ENCODE assay signal across 6 cellular contexts in the genomic region with DNA sequence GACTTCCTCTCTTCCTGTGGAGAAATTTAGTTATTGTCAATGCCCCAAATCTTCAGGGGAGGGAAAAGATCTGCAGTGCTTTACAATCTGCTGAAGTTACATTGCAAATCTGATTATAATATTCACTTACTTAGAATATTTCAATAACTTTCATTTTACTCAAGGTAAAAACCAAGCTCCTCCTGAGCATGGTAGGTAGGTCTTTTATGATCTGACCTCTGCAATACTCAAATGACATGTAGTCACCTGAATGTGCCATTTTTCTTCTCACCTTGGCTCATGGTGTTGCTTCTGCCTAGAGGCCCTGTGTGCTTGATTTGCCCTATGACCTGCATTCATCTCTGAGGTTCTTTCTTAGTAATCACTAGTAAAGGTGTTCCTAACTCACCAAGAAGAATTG.
"Had no signal": no experiment of that assay in that cellular context is flagged by ENCODE, and none has a peak within 500 bp of the region (broad histone marks: within the 10 kb centered on the region; RNA-seq: fewer than 3 reads in every experiment).

No MANE protein-coding gene starts in this region.

- H3K27ac ChIP-seq: HL-60 had no signal

- ATAC-seq: HepG2, K562 had no signal

- DNase-seq: IMR-90, KBM-7, KG1 had no signal

- H3K4me3 ChIP-seq: K562 had no signal
